In genomic region chr7:96322373-96322695, GRCh38 we compare ENCODE assay signal across 8 cellular contexts. TPM values are rescaled to one million over a fixed set of nuclear protein-coding genes. Genes with fewer than 3 reads are reported as not detected.
DNase-seq lines count a peak whose midpoint lies in the region; ATAC-seq, FAIRE-seq and TF ChIP-seq lines count a peak whose summit lies in the region.

No MANE protein-coding gene starts in this region.

- H3K4me3 ChIP-seq in PC-3 (ENCODE audit: low read length) = peak overlapping the region; percentile 86
- peak overlapping the region; percentile 63 to 97 (median 89) for H3K4me3 ChIP-seq in fibroblast of lung (replicated peaks in 1 of 4; ENCODE audit: control extremely low read depth in 1 of 4, insufficient read depth in 1 of 4, low read depth in 3 of 4, low read length in 4 of 4)
- H3K4me3 ChIP-seq in skeletal muscle tissue (ENCODE audit: low read length in 3 of 3) = peak overlapping the region; percentile 84 to 88 (median 85)

- no peak for TF ChIP-seq CTCF in PC-3 (conservative IDR thresholded peaks at IDR 0.05; ENCODE audit: low read depth, low read length)
- TF ChIP-seq CTCF in fibroblast of lung (conservative IDR thresholded peaks at IDR 0.05 in 1 of 2, IDR thresholded peaks at IDR 0.05 in 1 of 2; ENCODE audit: low read depth in 1 of 2, low read length in 2 of 2) = no peak

- H3K36me3 ChIP-seq in PC-3 (ENCODE audit: low read depth, low read length) = no peaks in the 10 kb centered on the region
- no peaks in the 10 kb centered on the region for H3K36me3 ChIP-seq in fibroblast of lung (ENCODE audit: control insufficient read depth, insufficient read depth, low read length)
- H3K36me3 ChIP-seq in skeletal muscle tissue (ENCODE audit: control insufficient read depth in 3 of 3, insufficient read depth in 3 of 3, low read length in 3 of 3) = no peaks in the 10 kb centered on the region

- H3K9me3 ChIP-seq in PC-3 (ENCODE audit: low read length) = no peaks in the 10 kb centered on the region
- no peaks in the 10 kb centered on the region for H3K9me3 ChIP-seq in fibroblast of lung (ENCODE audit: control insufficient read depth, insufficient read depth, low read depth, low read length)
- no peaks in the 10 kb centered on the region for H3K9me3 ChIP-seq in skeletal muscle tissue (ENCODE audit: control insufficient read depth in 3 of 3, low read length in 3 of 3)

- no TSS peak for BruUV-seq in PC-3 (replicated peaks; lab: Mats Ljungman, UMichigan)

- no peaks in the 10 kb centered on the region for H3K9me2 ChIP-seq in PC-3 (replicated peaks; ENCODE audit: low read length)

- peaks cover 38% of the 10 kb centered on the region for H3K79me2 ChIP-seq in PC-3 (ENCODE audit: low read length)
- H3K79me2 ChIP-seq in fibroblast of lung (ENCODE audit: control insufficient read depth, insufficient read depth, low read length) = peaks cover 13% of the 10 kb centered on the region

- no peaks in the 10 kb centered on the region for H3F3A ChIP-seq in PC-3 (ENCODE audit: low read length, unreplicated experiment)

- POLR2A ChIA-PET in PC-3 (lab: Charles Lee; ENCODE audit: unreplicated experiment) = no interaction called here

- peaks cover 21% of the 10 kb centered on the region for H3K4me1 ChIP-seq in PC-3 (ENCODE audit: insufficient read depth, low read length)
- peaks cover 2% of the 10 kb centered on the region for H3K4me1 ChIP-seq in fibroblast of lung (ENCODE audit: control insufficient read depth, extremely low read depth, insufficient read depth, low read length)
- peaks cover 17 to 24% (median 20%) of the 10 kb centered on the region in 3 donors for H3K4me1 ChIP-seq in skeletal muscle tissue (ENCODE audit: control insufficient read depth in 3 of 3, insufficient read depth in 3 of 3, low read length in 3 of 3)

- H3K27ac ChIP-seq in PC-3 (ENCODE audit: low read length) (peak overlapping the region; percentile 89), fibroblast of lung (ENCODE audit: insufficient read depth, low read length) (no peak overlapping the region), skeletal muscle tissue (ENCODE audit: low read depth, low read length) (peak overlapping the region; percentile 97)

- intact Hi-C loops in PC-3 (cut with micrococcal nuclease) = loop anchor here (5.0 to 10.0 kb wide), 3 partner anchors 105 to 382 kb away; partner anchors contain the start of gene SEM1

- H3K4me2 ChIP-seq in PC-3 (ENCODE audit: low read length) (peak overlapping the region; percentile 80), fibroblast of lung (ENCODE audit: extremely low read depth, insufficient read depth, low read length) (peak overlapping the region; percentile 96)

- no peak for FAIRE-seq in urothelium cell line (lab: Jason Lieb, UNC)

- H3K27me3 ChIP-seq in PC-3 (ENCODE audit: low read length) (no peaks in the 10 kb centered on the region), fibroblast of lung (ENCODE audit: control insufficient read depth, insufficient read depth, low read length) (no peaks in the 10 kb centered on the region), skeletal muscle tissue (ENCODE audit: control insufficient read depth in 3 of 3, insufficient read depth in 3 of 3, low read length in 3 of 3) (no peaks in the 10 kb centered on the region)

- peak overlapping the region; percentile 99 for H3K9ac ChIP-seq in PC-3 (ENCODE audit: low read length)
- H3K9ac ChIP-seq in fibroblast of lung (ENCODE audit: insufficient read depth, low read length) = peak overlapping the region; percentile 89
- peak overlapping the region; percentile 8 to 95 (median 94) for H3K9ac ChIP-seq in skeletal muscle tissue (ENCODE audit: low read depth in 1 of 3, low read length in 3 of 3)

- CTCF ChIA-PET in PC-3 (lab: Charles Lee) = no interaction called here

- H2AFZ ChIP-seq in PC-3 (ENCODE audit: low read length) (peak overlapping the region; percentile 84), fibroblast of lung (ENCODE audit: low read length) (peak overlapping the region; percentile 81)

- ATAC-seq in GM19395 (IDR thresholded peaks at IDR 0.05; ENCODE audit: unreplicated experiment) = peak; percentile 28
- no peak for ATAC-seq in PC-3

- H4K20me1 ChIP-seq in PC-3 (ENCODE audit: low read length) (peaks cover 5% of the 10 kb centered on the region; the same call in 1 of the 2 replicates), fibroblast of lung (ENCODE audit: control insufficient read depth, extremely low read depth, insufficient read depth, low read length) (no peaks in the 10 kb centered on the region)

- DNase-seq in PC-3 (no peak), fibroblast of lung (ENCODE audit: low read depth in 2 of 2) (no peak), NCI-H510A treated with DMSO at 0.1 percent for 48 hours (lab: John Stamatoyannopoulos, UW) (no peak), KG1 (lab: John Stamatoyannopoulos, UW) (no peak), urothelium cell line (ENCODE audit: low spot score) (no peak), 8988T (no peak)

RNA-seq across cellular contexts. Expression of gene SLC25A13, which starts 0.4 kb away (rescaled TPM):
- 14.6 and 19.5 TPM in 2 replicates for total RNA-seq in PC-3 (2014; rRNA removed)
- 6.9 TPM in 2 replicates for total RNA-seq in fibroblast of lung
- polyA plus RNA-seq in fibroblast of lung = 12.0 and 14.1 TPM in 2 replicates
- polyA plus RNA-seq in fibroblast of lung (2012) = 7.6 and 9.3 TPM in 2 replicates
- 0.71 and 7.7 TPM in 2 replicates for polyA minus RNA-seq in fibroblast of lung (ENCODE audit: low replicate concordance)
- total RNA-seq in skeletal muscle tissue = 21.9 TPM
